In genomic region chr19:47258434-47258833, GRCh38 we compare ENCODE assay signal across 10 cellular contexts. TPM values are rescaled to one million over a fixed set of nuclear protein-coding genes. Genes with fewer than 3 reads are reported as not detected.
A peak's percentile ranks its signal among the peaks of the same experiment; 100 is the strongest.
DNase-seq lines count a peak whose midpoint lies in the region; ATAC-seq and TF ChIP-seq lines count a peak whose summit lies in the region.
"Had no signal": no experiment of that assay in that cellular context is flagged by ENCODE, and none has a peak within 500 bp of the region (broad histone marks: within the 10 kb centered on the region; RNA-seq: fewer than 3 reads in every experiment).

No MANE protein-coding gene starts in this region.

- H3K27ac ChIP-seq in ACC112 (ENCODE audit: low read depth, low read length), result peak overlapping the region; percentile 88; the same call in 1 of the 2 replicates

- ATAC-seq in naive B cell (ENCODE audit: low read depth in 2 of 2) (no peak), HG02938 (IDR thresholded peaks at IDR 0.05; ENCODE audit: unreplicated experiment) (no peak)

- peaks cover 29 to 39% (median 31%) of the 10 kb centered on the region in 3 donors for H3K4me1 Mint-ChIP-seq in IgD-negative memory B cell
- H3K4me1 Mint-ChIP-seq in naive B cell, result peaks cover 41 to 60% (median 43%) of the 10 kb centered on the region in 3 donors

- H3K4me3 Mint-ChIP-seq in IgD-negative memory B cell (peak overlapping the region in 2 of 4 donors; percentile 71 to 88), naive B cell (peak overlapping the region; percentile 13 to 98 (median 90))

- peaks cover 24% of the 10 kb centered on the region for H3K79me2 ChIP-seq in ACC112 (ENCODE audit: control insufficient read depth, insufficient read depth, low read length, unreplicated experiment)

- H3K4me1 ChIP-seq in ACC112 (ENCODE audit: control insufficient read depth, insufficient read depth, low read length, unreplicated experiment), result peaks cover 13% of the 10 kb centered on the region

- H3K27ac Mint-ChIP-seq in IgD-negative memory B cell, result peak overlapping the region in 2 of 3 donors; percentile 67 to 96
- H3K27ac Mint-ChIP-seq in naive B cell, result peak overlapping the region in 3 of 6 donors; percentile 44 to 96 (median 79)

- no peak overlapping the region for H2AFZ ChIP-seq in ACC112 (ENCODE audit: low read length, unreplicated experiment)

- no peaks in the 10 kb centered on the region for H3K27me3 ChIP-seq in ACC112 (ENCODE audit: insufficient read depth, low read length)

- no peak for TF ChIP-seq CTCF in cardiac fibroblast (IDR thresholded peaks at IDR 0.05; ENCODE audit: low read depth, low read length)

- no peaks in the 10 kb centered on the region for H3K27me3 Mint-ChIP-seq in IgD-negative memory B cell
- no peaks in the 10 kb centered on the region for H3K27me3 Mint-ChIP-seq in naive B cell

- H3K36me3 ChIP-seq in ACC112 (ENCODE audit: insufficient read depth, low read length), result 0 out of 2 replicates have a peak, but pooled peaks cover 3% of the 10 kb centered on the region

- peak overlapping the region; percentile 80 for H3K4me3 ChIP-seq in ACC112 (ENCODE audit: low read depth, low read length)
- peak overlapping the region; percentile 44 to 65 for H3K4me3 ChIP-seq in cardiac fibroblast (replicated peaks in 1 of 2; ENCODE audit: low read depth in 2 of 2, low read length in 2 of 2)

- H3K36me3 Mint-ChIP-seq in IgD-negative memory B cell, result peaks cover 16% of the 10 kb centered on the region
- peaks cover 0 to 31% of the 10 kb centered on the region in 2 donors for H3K36me3 Mint-ChIP-seq in naive B cell

- no peaks in the 10 kb centered on the region for H3K9me3 Mint-ChIP-seq in IgD-negative memory B cell
- H3K9me3 Mint-ChIP-seq in naive B cell, result peaks cover 0 to 3% (median 0%) of the 10 kb centered on the region in 7 donors

- DNase-seq in cardiac fibroblast (ENCODE audit: low read depth in 2 of 2) (no peak), naive B cell (no peak), NK-92 (lab: John Stamatoyannopoulos, UW; ENCODE audit: unreplicated experiment) (no peak), EL (no peak), NCI-H2196 treated with DMSO at 0.1 percent for 48 hours (lab: John Stamatoyannopoulos, UW; ENCODE audit: unreplicated experiment) (no peak)
- DNase-seq: hippocampal formation, NCI-H2081 treated with DMSO at 0.1 percent for 48 hours had no signal

RNA-seq across cellular contexts. Expression of gene CCDC9, which starts 2.1 kb away (rescaled TPM):
- polyA plus RNA-seq in IgD-negative memory B cell (16.0 TPM), naive B cell (ENCODE audit: low read depth in 6 of 6) (10 to 100 TPM in 2 of 6 donors, 1 to 10 TPM in 4; 7.8 to 13.2 (median 8.8) TPM)

RNA-seq across cellular contexts. Expression of gene INAFM1, which starts 16.3 kb away (rescaled TPM):
- 2.3 TPM for polyA plus RNA-seq in IgD-negative memory B cell
- 1 to 10 TPM; 3.9 to 7.7 (median 5.6) TPM for polyA plus RNA-seq in naive B cell (ENCODE audit: low read depth in 6 of 6)

RNA-seq across cellular contexts. Expression of gene BBC3, which starts 27.4 kb away (rescaled TPM):
- 5.1 TPM for polyA plus RNA-seq in IgD-negative memory B cell
- 1 to 10 TPM in 2 of 6 donors, under 1 TPM in 4; 0.32 to 1.4 (median 0.70) TPM for polyA plus RNA-seq in naive B cell (ENCODE audit: low read depth in 6 of 6)

RNA-seq across cellular contexts. Expression of gene C5AR1, which starts 51.2 kb away (rescaled TPM):
- polyA plus RNA-seq in IgD-negative memory B cell (0.30 TPM), naive B cell (ENCODE audit: low read depth in 6 of 6) (under 1 TPM in 5 of 6 donors, not detected in 1; 0.16 to 0.95 (median 0.21) TPM)
